Comparison of ENCODE assay signal across 8 cellular contexts in genomic region chr21:14762734-14763694, GRCh38.
A peak's percentile ranks its signal among the peaks of the same experiment; 100 is the strongest.
DNase-seq lines count a peak whose midpoint lies in the region; ATAC-seq and TF ChIP-seq lines count a peak whose summit lies in the region.

No MANE protein-coding gene starts in this region.

- peak; percentile 94 for ATAC-seq in GM21526 (IDR thresholded peaks at IDR 0.05; ENCODE audit: low FRiP score, unreplicated experiment)
- peak; percentile 75 for ATAC-seq in effector memory CD8-positive, alpha-beta T cell (replicated peaks)

- H3K4me3 Mint-ChIP-seq in effector memory CD8-positive, alpha-beta T cell: no peak overlapping the region

- no peaks in the 10 kb centered on the region for H3K9me3 Mint-ChIP-seq in effector memory CD8-positive, alpha-beta T cell

- H3K36me3 Mint-ChIP-seq in effector memory CD8-positive, alpha-beta T cell (ENCODE audit: insufficient read depth): no peaks in the 10 kb centered on the region

- no peaks in the 10 kb centered on the region for H3K4me1 Mint-ChIP-seq in effector memory CD8-positive, alpha-beta T cell (ENCODE audit: low read depth in 2 of 2)

- no peaks in the 10 kb centered on the region for H3K27me3 Mint-ChIP-seq in effector memory CD8-positive, alpha-beta T cell

- no peak overlapping the region for H3K27ac Mint-ChIP-seq in effector memory CD8-positive, alpha-beta T cell

- no peak for TF ChIP-seq CTCF in GM12864 (IDR thresholded peaks at IDR 0.05; ENCODE audit: low read depth, low read length, missing control alignments)

- peak overlapping the region; percentile 34 for H3K4me3 ChIP-seq in GM12864 (ENCODE audit: low read depth, low read length)

- DNase-seq in GM12864 (ENCODE audit: low read depth) (peak; percentile 77), KG1 (lab: John Stamatoyannopoulos, UW) (peak; percentile 65), superior temporal gyrus (ENCODE audit: extremely low spot score) (peak; percentile 55), NCI-H1694 (lab: John Stamatoyannopoulos, UW) (no peak), mucosa of gallbladder (ENCODE audit: low spot score) (no peak), HPDE6-E6E7 (ENCODE audit: extremely low spot score) (no peak)
- no peak for DNase-seq in effector memory CD8-positive, alpha-beta T cell

Comparison
In these comparisons a context has a peak if more than half of its experiments do, and no peak if none do; other contexts are left out.
1. DNase-seq: peak in GM12864 (single experiment), KG1 (single experiment) and superior temporal gyrus (single experiment); none in effector memory CD8-positive, alpha-beta T cell (0 of 3), NCI-H1694 (single experiment), mucosa of gallbladder (single experiment) and HPDE6-E6E7 (single experiment).